ENCODE assay signal across 8 cellular contexts in genomic region chr14:88824314-88825077, GRCh38.
A peak's percentile ranks its signal among the peaks of the same experiment; 100 is the strongest.
DNase-seq lines count a peak whose midpoint lies in the region; ATAC-seq and TF ChIP-seq lines count a peak whose summit lies in the region.

TSS of gene TTC8 (plus strand) at chr14:88824651. CDS start at chr14:88824708, 57 bp downstream.

- ATAC-seq in GM19023 (IDR thresholded peaks at IDR 0.05; ENCODE audit: unreplicated experiment) (peak; percentile 99), HG03196 (IDR thresholded peaks at IDR 0.05; ENCODE audit: unreplicated experiment) (peak; percentile 99)
- peak; percentile 96 for ATAC-seq in central memory CD8-positive, alpha-beta T cell (replicated peaks; ENCODE audit: extremely low read depth, poor library complexity, severe bottlenecking)

- H3K4me1 Mint-ChIP-seq in central memory CD8-positive, alpha-beta T cell = peaks cover 9% of the 10 kb centered on the region

- peaks cover 18% of the 10 kb centered on the region for H3K27me3 Mint-ChIP-seq in central memory CD8-positive, alpha-beta T cell

- peak within 1 kb of the TSS; percentile 81 for H3K4me3 Mint-ChIP-seq in central memory CD8-positive, alpha-beta T cell

- no peaks in the 10 kb centered on the region for H3K9me3 Mint-ChIP-seq in central memory CD8-positive, alpha-beta T cell

- H3K36me3 Mint-ChIP-seq in central memory CD8-positive, alpha-beta T cell (ENCODE audit: insufficient read depth) = peaks cover 3% of the 10 kb centered on the region

- DNase-seq in AG09309 (ENCODE audit: low read depth) (peak; percentile 49), NCI-H345 (lab: John Stamatoyannopoulos, UW) (peak; percentile 92), inferior parietal cortex (ENCODE audit: extremely low spot score) (peak; percentile 79), smooth muscle cell of the brain vasculature (ENCODE audit: low read depth, low spot score) (peak; percentile 78)
- DNase-seq in activated CD4-positive, CD25-positive, alpha-beta regulatory T cell (lab: John Stamatoyannopoulos, UW) = peak; percentile 72 to 88 (median 75)
- peak; percentile 80 to 81 for DNase-seq in central memory CD8-positive, alpha-beta T cell (ENCODE audit: low spot score in 2 of 2)

- peak within 1 kb of the TSS; percentile 96 for H3K27ac Mint-ChIP-seq in central memory CD8-positive, alpha-beta T cell (ENCODE audit: low read depth)

- no peak for TF ChIP-seq CTCF in AG09309 (IDR thresholded peaks at IDR 0.05; ENCODE audit: control insufficient read depth, insufficient read depth, low read depth, low read length, missing control alignments)

- peak within 1 kb of the TSS; percentile 91 for H3K4me3 ChIP-seq in AG09309 (ENCODE audit: control insufficient read depth, low read depth, low read length)

Comparison
In these comparisons a context has a peak if more than half of its experiments do, and no peak if none do; other contexts are left out.
1. Peak in every context shown above with its lines: DNase-seq, ATAC-seq and H3K4me3 ChIP-seq.